Comparison of ENCODE assay signal across 8 cellular contexts in the genomic region with DNA sequence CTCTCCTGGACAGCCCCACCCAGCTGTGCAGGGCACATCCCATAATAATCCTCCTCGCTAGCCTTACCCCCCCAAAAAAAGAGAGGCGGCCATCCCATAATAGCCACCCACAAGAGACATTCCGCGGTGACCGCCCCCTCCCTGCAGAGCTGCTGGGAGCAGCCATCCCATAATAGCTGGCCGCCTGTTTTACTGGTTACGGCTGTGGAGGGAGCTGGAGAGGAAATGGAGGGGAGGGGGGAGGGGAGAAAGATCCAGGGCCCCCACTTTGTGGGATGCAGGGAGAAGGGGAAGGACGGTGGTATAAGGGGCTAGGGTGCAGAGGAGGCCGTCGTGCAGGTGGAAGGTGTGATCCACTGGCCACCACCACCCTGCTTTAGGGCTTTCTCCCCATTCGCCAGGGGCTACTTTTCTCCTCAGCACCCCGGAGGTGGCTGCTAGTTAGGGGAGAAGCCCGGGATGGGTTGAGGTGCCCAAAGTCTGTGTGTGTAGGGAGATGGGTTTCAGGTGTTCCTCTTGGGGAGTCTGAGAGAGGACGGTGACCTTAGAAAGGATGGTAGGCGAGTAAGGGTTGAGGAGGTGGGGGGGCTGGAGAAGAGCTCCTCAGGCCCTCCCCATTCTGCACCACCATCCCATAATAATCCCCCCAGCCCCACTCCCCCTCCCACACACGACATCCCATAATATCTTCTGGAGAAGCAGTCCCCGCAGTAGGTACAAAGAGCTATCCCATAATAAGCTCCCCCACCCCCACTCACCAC. TPM values are rescaled to one million over a fixed set of nuclear protein-coding genes. Genes with fewer than 3 reads are reported as not detected.
A peak's percentile ranks its signal among the peaks of the same experiment; 100 is the strongest.
DNase-seq lines count a peak whose midpoint lies in the region; ATAC-seq and TF ChIP-seq lines count a peak whose summit lies in the region.

No MANE protein-coding gene starts in this region.

- CTCF ChIA-PET in SK-N-SH (lab: Yijun Ruan, JAX) = interaction anchor here (0.7 to 2.7 kb wide), 15 partner anchors 18 to 448 kb away, joined by 3 to 9 read pairs (median 4); a partner anchor contains a TSS

- POLR2A ChIA-PET in SK-N-SH (lab: Yijun Ruan, JAX) = interaction anchor here (0.6 to 3.5 kb wide), 15 partner anchors 18 to 1702 kb away, joined by 3 to 35 read pairs (median 4); a partner anchor contains a TSS

- H3K9ac ChIP-seq in SK-N-SH = peak overlapping the region; percentile 82

- peak; percentile 7 to 9; a peak in 1 of 4 replicates for TF ChIP-seq EP300 in SK-N-SH (IDR thresholded peaks at IDR 0.05; ENCODE audit: borderline replicate concordance in 1 of 2, low read depth in 1 of 2, low read length in 1 of 2)

- TF ChIP-seq CTCF in SK-N-SH (IDR thresholded peaks at IDR 0.05) (no peak), thyroid gland (IDR thresholded peaks at IDR 0.05) (no peak)

- no peak for TF ChIP-seq RAD21 in SK-N-SH (IDR thresholded peaks at IDR 0.05; ENCODE audit: low read length)

- H4K20me1 ChIP-seq in SK-N-SH (ENCODE audit: insufficient read depth) = no peaks in the 10 kb centered on the region

- H3K9me3 ChIP-seq in SK-N-SH (no peaks in the 10 kb centered on the region), mesodermal cell (ENCODE audit: control insufficient read depth, low read length) (no peaks in the 10 kb centered on the region), thyroid gland (no peaks in the 10 kb centered on the region)

- peak overlapping the region; percentile 88 for H3K4me2 ChIP-seq in SK-N-SH

- H3K9me2 ChIP-seq in SK-N-SH = no peaks in the 10 kb centered on the region

- peak overlapping the region; percentile 76; the same call in 1 of the 2 replicates for H2AFZ ChIP-seq in SK-N-SH (ENCODE audit: low read depth)

- H3K27me3 ChIP-seq in SK-N-SH (ENCODE audit: insufficient read depth) = no peaks in the 10 kb centered on the region
- no peaks in the 10 kb centered on the region for H3K27me3 ChIP-seq in thyroid gland

- ATAC-seq in HG02884 (IDR thresholded peaks at IDR 0.05; ENCODE audit: unreplicated experiment) = no peak
- no peak for ATAC-seq in HG03342 (IDR thresholded peaks at IDR 0.05; ENCODE audit: unreplicated experiment)

- DNase-seq in GDM1 (lab: John Stamatoyannopoulos, UW) = peak; percentile 82
- DNase-seq in NCI-H1092 treated with DMSO at 0.1 percent for 48 hours (lab: John Stamatoyannopoulos, UW) = peak; percentile 92
- peak; percentile 72 for DNase-seq in SK-N-SH
- DNase-seq in epidermal melanocyte (ENCODE audit: insufficient read length, low spot score) = peak; percentile 37
- peak; percentile 83 to 85 for DNase-seq in thyroid gland

- no peaks in the 10 kb centered on the region for H3K79me2 ChIP-seq in SK-N-SH (ENCODE audit: insufficient read depth)

- H3K4me1 ChIP-seq in SK-N-SH (ENCODE audit: control insufficient read depth in 1 of 2, insufficient read depth in 2 of 2, low read depth in 1 of 2, low read length in 1 of 2) (peaks cover 26 to 39% of the 10 kb centered on the region in 2 experiments), mesodermal cell (ENCODE audit: control insufficient read depth, insufficient read depth, low read length, poor library complexity, severe bottlenecking) (peaks cover 26% of the 10 kb centered on the region), thyroid gland (peaks cover 23 to 34% of the 10 kb centered on the region in 2 donors)

- intact Hi-C loops in thyroid gland (cut with DNase I) = no loop called here

- H3K4me3 ChIP-seq in SK-N-SH (ENCODE audit: low read depth in 2 of 2, low read length in 1 of 2) = peak overlapping the region; percentile 27 to 37; a peak in 3 of 4 replicates
- H3K4me3 ChIP-seq in mesodermal cell (ENCODE audit: extremely low read depth, insufficient read depth, low read length, poor library complexity, severe bottlenecking) = peak overlapping the region; percentile 8
- no peak overlapping the region for H3K4me3 ChIP-seq in thyroid gland (replicated peaks in 1 of 3)

- H3K27ac ChIP-seq in SK-N-SH (ENCODE audit: low read depth in 2 of 2, low read length in 1 of 2) (peak overlapping the region; percentile 91 to 100), mesodermal cell (ENCODE audit: low read depth, low read length, severe bottlenecking) (peak overlapping the region; percentile 94), thyroid gland (peak overlapping the region; percentile 90 to 98 (median 97))

- H3K36me3 ChIP-seq in SK-N-SH (replicated peaks in 1 of 2; ENCODE audit: control insufficient read depth in 1 of 2, insufficient read depth in 2 of 2, low read length in 1 of 2) (no peaks in the 10 kb centered on the region), mesodermal cell (ENCODE audit: control insufficient read depth, insufficient read depth, low read length) (no peaks in the 10 kb centered on the region), thyroid gland (no peaks in the 10 kb centered on the region)

- TF ChIP-seq POLR2A in thyroid gland (IDR thresholded peaks at IDR 0.05) = no peak

- peaks cover 57% of the 10 kb centered on the region for H3F3A ChIP-seq in SK-N-SH (replicated peaks; ENCODE audit: insufficient read depth)

- 16% methylated on average over 17 of the region's 17 CpGs for WGBS in SK-N-SH (ENCODE audit: low lambda C conversion rate)
- 12% methylated on average over 3 to 9 of the region's 17 CpGs for WGBS in mesodermal cell (ENCODE audit: insufficient coverage in 2 of 2), 2 experiments
- WGBS in thyroid gland, 2 donors = 1 to 2% methylated on average over 17 of the region's 17 CpGs

TF ChIP-seq in SK-N-SH, 30 proteins besides CTCF, POLR2A, EP300 and RAD21 (continues in another document):
- TF ChIP-seq, protein P1, sequence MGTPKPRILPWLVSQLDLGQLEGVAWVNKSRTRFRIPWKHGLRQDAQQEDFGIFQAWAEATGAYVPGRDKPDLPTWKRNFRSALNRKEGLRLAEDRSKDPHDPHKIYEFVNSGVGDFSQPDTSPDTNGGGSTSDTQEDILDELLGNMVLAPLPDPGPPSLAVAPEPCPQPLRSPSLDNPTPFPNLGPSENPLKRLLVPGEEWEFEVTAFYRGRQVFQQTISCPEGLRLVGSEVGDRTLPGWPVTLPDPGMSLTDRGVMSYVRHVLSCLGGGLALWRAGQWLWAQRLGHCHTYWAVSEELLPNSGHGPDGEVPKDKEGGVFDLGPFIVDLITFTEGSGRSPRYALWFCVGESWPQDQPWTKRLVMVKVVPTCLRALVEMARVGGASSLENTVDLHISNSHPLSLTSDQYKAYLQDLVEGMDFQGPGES (IDR thresholded peaks at IDR 0.05; ENCODE audit: low read depth, low read length) = no peak
- TF ChIP-seq POLR2AphosphoS5 (IDR thresholded peaks at IDR 0.05; ENCODE audit: low read depth, low read length) (no peak), SIN3A (IDR thresholded peaks at IDR 0.05; ENCODE audit: borderline replicate concordance, low read depth, low read length) (no peak), SMC3 (IDR thresholded peaks at IDR 0.05; ENCODE audit: low read depth, low read length) (no peak), FOSL2 (IDR thresholded peaks at IDR 0.05; ENCODE audit: borderline replicate concordance, low read depth) (no peak)
- TF ChIP-seq, protein P2, sequence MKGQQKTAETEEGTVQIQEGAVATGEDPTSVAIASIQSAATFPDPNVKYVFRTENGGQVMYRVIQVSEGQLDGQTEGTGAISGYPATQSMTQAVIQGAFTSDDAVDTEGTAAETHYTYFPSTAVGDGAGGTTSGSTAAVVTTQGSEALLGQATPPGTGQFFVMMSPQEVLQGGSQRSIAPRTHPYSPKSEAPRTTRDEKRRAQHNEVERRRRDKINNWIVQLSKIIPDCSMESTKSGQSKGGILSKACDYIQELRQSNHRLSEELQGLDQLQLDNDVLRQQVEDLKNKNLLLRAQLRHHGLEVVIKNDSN (IDR thresholded peaks at IDR 0.05; ENCODE audit: borderline replicate concordance, low read depth) = no peak

RNA-seq across cellular contexts. Expression of a gene that starts 6.0 kb away (rescaled TPM):
- polyA plus RNA-seq in SK-N-SH (2012; rRNA removed) = 85.5 and 90.5 TPM in 2 replicates
- polyA plus RNA-seq in SK-N-SH (2012; cell fraction: cytosol; rRNA removed) = 63.2 and 74.4 TPM in 2 replicates
- 200 and 254 TPM in 2 replicates for polyA plus RNA-seq in SK-N-SH (2012; cell fraction: nucleus; rRNA removed)
- 261 TPM for polyA plus RNA-seq in mesodermal cell (2013, experiment 1 of 2)
- 233 TPM for polyA plus RNA-seq in mesodermal cell (2013, experiment 2 of 2)
- total RNA-seq in thyroid gland = 100 to 1,000 TPM; 152 to 337 (median 263) TPM

RNA-seq across cellular contexts. Expression of a gene that starts 22.6 kb away (rescaled TPM):
- polyA plus RNA-seq in SK-N-SH (2012; rRNA removed) = 0.03 and 0.05 TPM in 2 replicates
- 0.03 and 0.05 TPM in 2 replicates for polyA plus RNA-seq in SK-N-SH (2012; cell fraction: cytosol; rRNA removed)
- 0.15 TPM in 2 replicates for polyA plus RNA-seq in SK-N-SH (2012; cell fraction: nucleus; rRNA removed)
- polyA plus RNA-seq in mesodermal cell (2013, experiment 1 of 2) = 3.2 TPM
- polyA plus RNA-seq in mesodermal cell (2013, experiment 2 of 2) = 1.7 TPM
- total RNA-seq in thyroid gland = 1 to 10 TPM in 3 of 4 donors, under 1 TPM in 1; 0.78 to 8.1 (median 3.5) TPM

RNA-seq across cellular contexts. Expression of a gene that starts 34.0 kb away (rescaled TPM):
- polyA plus RNA-seq in SK-N-SH (2012; rRNA removed) = 0.71 and 0.88 TPM in 2 replicates
- polyA plus RNA-seq in SK-N-SH (2012; cell fraction: cytosol; rRNA removed) = 0.35 and 0.58 TPM in 2 replicates
- polyA plus RNA-seq in SK-N-SH (2012; cell fraction: nucleus; rRNA removed) = 5.4 and 6.0 TPM in 2 replicates
- 6.3 TPM for polyA plus RNA-seq in mesodermal cell (2013, experiment 1 of 2)
- 4.0 TPM for polyA plus RNA-seq in mesodermal cell (2013, experiment 2 of 2)
- 10 to 100 TPM in 2 of 4 donors, 1 to 10 TPM in 2; 8.9 to 11.4 (median 10.4) TPM for total RNA-seq in thyroid gland

RNA-seq across cellular contexts. Expression of a gene that starts 45.1 kb away (rescaled TPM):
- polyA plus RNA-seq in SK-N-SH (2012; rRNA removed) = 64.5 and 76.2 TPM in 2 replicates
- polyA plus RNA-seq in SK-N-SH (2012; cell fraction: cytosol; rRNA removed) = 45.2 and 46.3 TPM in 2 replicates
- 283 and 315 TPM in 2 replicates for polyA plus RNA-seq in SK-N-SH (2012; cell fraction: nucleus; rRNA removed)
- 34.8 TPM for polyA plus RNA-seq in mesodermal cell (2013, experiment 1 of 2)
- polyA plus RNA-seq in mesodermal cell (2013, experiment 2 of 2) = 34.5 TPM
- total RNA-seq in thyroid gland = 10 to 100 TPM; 23.0 to 50.8 (median 35.6) TPM

RNA-seq across cellular contexts. Expression of a gene that starts 49.7 kb away (rescaled TPM):
- polyA plus RNA-seq in SK-N-SH (2012; rRNA removed) = 96.5 and 163 TPM in 2 replicates
- 108 and 110 TPM in 2 replicates for polyA plus RNA-seq in SK-N-SH (2012; cell fraction: cytosol; rRNA removed)
- polyA plus RNA-seq in SK-N-SH (2012; cell fraction: nucleus; rRNA removed) = 252 and 353 TPM in 2 replicates
- polyA plus RNA-seq in mesodermal cell (2013, experiment 1 of 2) = 38.7 TPM
- polyA plus RNA-seq in mesodermal cell (2013, experiment 2 of 2) = 38.1 TPM
- total RNA-seq in thyroid gland = 10 to 100 TPM; 52.7 to 85.1 (median 67.2) TPM

Comparison
In these comparisons a context has a peak if more than half of its experiments do, and no peak if none do; other contexts are left out.
1. DNase-seq: peak in every context shown above with its lines; median percentile 92 in NCI-H1092 treated with DMSO at 0.1 percent for 48 hours; 84 in thyroid gland; 82 in GDM1; 72 in SK-N-SH; 37 in epidermal melanocyte.
2. H3K4me3 ChIP-seq: peak in SK-N-SH (2 of 2) and mesodermal cell (single experiment); none in thyroid gland (0 of 3).
3. Peak in every context shown above with its lines, with median percentiles within 50 percentile points of each other: H3K27ac ChIP-seq.